Comparison of ENCODE assay signal across 13 cellular contexts in genomic region chr1:161379071-161379470, GRCh38. TPM values are rescaled to one million over a fixed set of nuclear protein-coding genes. Genes with fewer than 3 reads are reported as not detected.
DNase-seq lines count a peak whose midpoint lies in the region; ATAC-seq, FAIRE-seq and TF ChIP-seq lines count a peak whose summit lies in the region.
"Had no signal": no experiment of that assay in that cellular context is flagged by ENCODE, and none has a peak within 500 bp of the region (broad histone marks: within the 10 kb centered on the region; RNA-seq: fewer than 3 reads in every experiment).

No MANE protein-coding gene starts in this region.

- H3K4me3 Mint-ChIP-seq in MCF 10A (ENCODE audit: unreplicated experiment): peak overlapping the region; percentile 43
- H3K4me3 Mint-ChIP-seq: activated CD4-positive, alpha-beta T cell treated with anti-CD3 and anti-CD28 coated beads for 36 hours had no signal

- H3K27ac Mint-ChIP-seq in MCF 10A (ENCODE audit: low read depth, unreplicated experiment): no peak overlapping the region
- H3K27ac Mint-ChIP-seq: activated CD4-positive, alpha-beta T cell treated with anti-CD3 and anti-CD28 coated beads for 36 hours had no signal

- FAIRE-seq in frontal cortex (lab: Jason Lieb, UNC): no peak

- no peak overlapping the region for H3K27ac ChIP-seq in breast epithelium
- peak overlapping the region; percentile 20; the same call in 1 of the 2 replicates for H3K27ac ChIP-seq in Panc1 (ENCODE audit: low read length)

- H3K4me1 Mint-ChIP-seq in MCF 10A (ENCODE audit: insufficient read depth, unreplicated experiment): peaks cover 22% of the 10 kb centered on the region

- H3K36me3 ChIP-seq in breast epithelium: no peaks in the 10 kb centered on the region
- no peaks in the 10 kb centered on the region for H3K36me3 ChIP-seq in Panc1 (ENCODE audit: control insufficient read depth, insufficient read depth, low read length)
- H3K36me3 ChIP-seq in skeletal muscle satellite cell (ENCODE audit: insufficient read depth, low read length): no peaks in the 10 kb centered on the region

- H3K9me3 ChIP-seq in breast epithelium: no peaks in the 10 kb centered on the region
- H3K9me3 ChIP-seq in Panc1 (ENCODE audit: control insufficient read depth, insufficient read depth, low read depth, low read length): no peaks in the 10 kb centered on the region
- H3K9me3 ChIP-seq in skeletal muscle satellite cell (replicated peaks; ENCODE audit: low read length): no peaks in the 10 kb centered on the region

- CTCF ChIA-PET in MCF 10A (lab: Yijun Ruan, JAX) (interaction anchor here (0.7 to 16.1 kb wide), 6 partner anchors 10 to 187 kb away, joined by 3 to 339 read pairs (median 42); partner anchors contain the start of genes APOA2, CFAP126 and TOMM40L), Panc1 (lab: Charles Lee) (no interaction called here)

- no peak overlapping the region for H3K4me2 ChIP-seq in skeletal muscle satellite cell (ENCODE audit: low read length)

- in situ Hi-C loops in Panc1 (cut with HindIII; ENCODE audit: low pct_unique_long_range_greater_than_20kb, low sequenced_read_pairs): loop anchor here (25.0 kb wide), 1 partner anchor 167 kb away; the partner anchor contains the start of genes APOA2, FCER1G and NDUFS2

- BruUV-seq in MCF 10A (replicated peaks; lab: Mats Ljungman, UMichigan) (no TSS peak), Panc1 (replicated peaks; lab: Mats Ljungman, UMichigan) (no TSS peak)

- H3K27me3 ChIP-seq in breast epithelium (no peaks in the 10 kb centered on the region), Panc1 (ENCODE audit: control insufficient read depth, insufficient read depth, low read length) (no peaks in the 10 kb centered on the region), skeletal muscle satellite cell (ENCODE audit: control insufficient read depth, insufficient read depth, low read length) (no peaks in the 10 kb centered on the region)

- no peaks in the 10 kb centered on the region for H3K9me3 Mint-ChIP-seq in MCF 10A (ENCODE audit: unreplicated experiment)

- DNase-seq in MCF 10A (ENCODE audit: unreplicated experiment) (no peak), breast epithelium (ENCODE audit: low spot score in 2 of 2) (no peak), Panc1 (ENCODE audit: low read depth, low spot score) (no peak), fibroblast of the conjunctiva (ENCODE audit: low read depth) (peak; percentile 74), mucosa of gallbladder (ENCODE audit: low spot score) (no peak), frontal cortex (ENCODE audit: low spot score in 2 of 2) (no peak), NCI-H146 treated with DMSO at 0.1 percent for 48 hours (lab: John Stamatoyannopoulos, UW; ENCODE audit: unreplicated experiment) (no peak)
- DNase-seq: ACHN; activated CD4-positive, alpha-beta T cell treated with anti-CD3 and anti-CD28 coated beads for 36 hours; glutamatergic neuron; NCI-H446 had no signal

- H3K9ac ChIP-seq in skeletal muscle satellite cell (ENCODE audit: low read depth, low read length): peak overlapping the region; percentile 63

- no peaks in the 10 kb centered on the region for H3K27me3 Mint-ChIP-seq in MCF 10A (ENCODE audit: insufficient read depth, unreplicated experiment)
- H3K27me3 Mint-ChIP-seq: activated CD4-positive, alpha-beta T cell treated with anti-CD3 and anti-CD28 coated beads for 36 hours had no signal

- no peak for TF ChIP-seq POLR2A in breast epithelium (IDR thresholded peaks at IDR 0.05)

- ATAC-seq in Panc1: no peak
- ATAC-seq: activated CD4-positive, alpha-beta T cell treated with anti-CD3 and anti-CD28 coated beads for 36 hours had no signal

- H3K4me1 ChIP-seq in breast epithelium (no peaks in the 10 kb centered on the region), Panc1 (ENCODE audit: control insufficient read depth, insufficient read depth, low read length) (peaks cover 15% of the 10 kb centered on the region), skeletal muscle satellite cell (ENCODE audit: control insufficient read depth, insufficient read depth, low read length) (peaks cover 21% of the 10 kb centered on the region)

- TF ChIP-seq CTCF in MCF 10A (IDR thresholded peaks at IDR 0.05; ENCODE audit: unreplicated experiment) (no peak), breast epithelium (IDR thresholded peaks at IDR 0.05) (no peak), Panc1 (IDR thresholded peaks at IDR 0.05) (no peak)

- H3K4me3 ChIP-seq in breast epithelium: no peak overlapping the region
- H3K4me3 ChIP-seq in Panc1 (ENCODE audit: low read depth in 2 of 2, low read length in 2 of 2): no peak overlapping the region
- H3K4me3 ChIP-seq in skeletal muscle satellite cell (ENCODE audit: low read length): peak overlapping the region; percentile 42

- H3K36me3 Mint-ChIP-seq in MCF 10A (ENCODE audit: insufficient read depth, unreplicated experiment): no peaks in the 10 kb centered on the region

- POLR2A ChIA-PET in MCF 10A (lab: Yijun Ruan, JAX) (interaction anchor here (0.7 to 1.8 kb wide), 7 partner anchors 9 to 176 kb away, joined by 3 to 6 read pairs (median 3); partner anchors contain the start of genes NDUFS2 and TOMM40L), Panc1 (lab: Charles Lee) (no interaction called here)

- intact Hi-C loops in MCF 10A (cut with micrococcal nuclease) (no loop called here), breast epithelium (cut with DNase I; ENCODE audit: low total_unique reads) (loop anchor here (10.0 kb wide), 1 partner anchor 74 kb away; the partner anchor contains the start of gene MPZ), Panc1 (cut with micrococcal nuclease; ENCODE audit: unreplicated experiment) (no loop called here)

RNA-seq across cellular contexts. Expression of gene CFAP126, which starts 11.4 kb away (rescaled TPM):
- total RNA-seq in MCF 10A (2022): not detected in 2 replicates
- under 1 TPM in 1 of 3 donors, not detected in 2; 0.66 TPM for total RNA-seq in breast epithelium
- not detected for total RNA-seq in Panc1 (2021; ENCODE audit: unreplicated experiment)
- 1.1 TPM for polyA plus RNA-seq in Panc1 (2012; ENCODE audit: insufficient read length)
- total RNA-seq in skeletal muscle satellite cell (2012; rRNA removed): not detected in 2 replicates
- total RNA-seq in mucosa of gallbladder: not detected
- total RNA-seq in frontal cortex: not detected
- total RNA-seq: activated CD4-positive, alpha-beta T cell treated with anti-CD3 and anti-CD28 coated beads for 36 hours; OCI-LY7 had no signal
